ENCODE assay signal across 1 cellular context in genomic region chr2:179925713-179926112, GRCh38.
TF ChIP-seq lines count a peak whose summit lies in the region.

No MANE protein-coding gene starts in this region.

TF ChIP-seq in SK-N-SH treated with all-trans-retinoic acid at 6 μM for 48 hours, 23 proteins besides CTCF, POLR2A, EP300 and RAD21:
- TF ChIP-seq PATZ1 (CRISPR knock-in tag; IDR thresholded peaks at IDR 0.05; ENCODE audit: borderline replicate concordance), result no peak
- TF ChIP-seq ARNTL (CRISPR knock-in tag; IDR thresholded peaks at IDR 0.05; ENCODE audit: borderline replicate concordance, low read depth), result no peak
- TF ChIP-seq CSDC2 (CRISPR knock-in tag; IDR thresholded peaks at IDR 0.05), result no peak
- peak; percentile 18; the same call in 1 of the 2 replicates for TF ChIP-seq TOX (CRISPR knock-in tag; IDR thresholded peaks at IDR 0.05; ENCODE audit: borderline replicate concordance)
- TF ChIP-seq CSRNP3 (CRISPR knock-in tag; IDR thresholded peaks at IDR 0.05), result no peak
